Comparison of ENCODE assay signal across 10 cellular contexts in genomic region chr5:54701179-54701578, GRCh38.
A peak's percentile ranks its signal among the peaks of the same experiment; 100 is the strongest.
DNase-seq lines count a peak whose midpoint lies in the region; ATAC-seq and TF ChIP-seq lines count a peak whose summit lies in the region.
"Had no signal": no experiment of that assay in that cellular context is flagged by ENCODE, and none has a peak within 500 bp of the region (broad histone marks: within the 10 kb centered on the region; RNA-seq: fewer than 3 reads in every experiment).

No MANE protein-coding gene starts in this region.

- H3K9ac ChIP-seq in SK-N-SH: no peak overlapping the region
- H3K9ac ChIP-seq in skeletal muscle satellite cell (ENCODE audit: low read depth, low read length): peak overlapping the region; percentile 80
- H3K9ac ChIP-seq in colonic mucosa (ENCODE audit: low read depth in 2 of 2, low read length in 2 of 2): no peak overlapping the region

- ATAC-seq in left colon (no peak), HG02884 (IDR thresholded peaks at IDR 0.05; ENCODE audit: unreplicated experiment) (no peak)

- no peak overlapping the region for H3K4me3 ChIP-seq in SK-N-SH (ENCODE audit: low read depth in 2 of 2, low read length in 1 of 2)
- no peak overlapping the region for H3K4me3 ChIP-seq in skeletal muscle satellite cell (ENCODE audit: low read length)
- H3K4me3 ChIP-seq in colonic mucosa: no peak overlapping the region
- no peak overlapping the region for H3K4me3 ChIP-seq in transverse colon

- TF ChIP-seq EP300 in SK-N-SH (IDR thresholded peaks at IDR 0.05; ENCODE audit: borderline replicate concordance in 1 of 2, low read depth in 1 of 2, low read length in 1 of 2) (0 out of 4 replicates have a peak, but pooled peaks of 1 of the 2 experiments have one; percentile 10), transverse colon (IDR thresholded peaks at IDR 0.05; ENCODE audit: low read depth) (no peak)

- TF ChIP-seq CTCF in SK-N-SH (IDR thresholded peaks at IDR 0.05) (no peak), colonic mucosa (IDR thresholded peaks at IDR 0.05) (no peak), transverse colon (IDR thresholded peaks at IDR 0.05) (no peak)

- H3K36me3 ChIP-seq in SK-N-SH (replicated peaks in 1 of 2; ENCODE audit: control insufficient read depth in 1 of 2, insufficient read depth in 2 of 2, low read length in 1 of 2): no peaks in the 10 kb centered on the region
- no peaks in the 10 kb centered on the region for H3K36me3 ChIP-seq in skeletal muscle satellite cell (ENCODE audit: insufficient read depth, low read length)
- H3K36me3 ChIP-seq in colonic mucosa: no peaks in the 10 kb centered on the region
- no peaks in the 10 kb centered on the region for H3K36me3 ChIP-seq in transverse colon

- H3K9me3 ChIP-seq in SK-N-SH (no peaks in the 10 kb centered on the region), skeletal muscle satellite cell (replicated peaks; ENCODE audit: low read length) (no peaks in the 10 kb centered on the region), colonic mucosa (no peaks in the 10 kb centered on the region), transverse colon (no peaks in the 10 kb centered on the region)

- H3K4me1 ChIP-seq in SK-N-SH (ENCODE audit: control insufficient read depth in 1 of 2, insufficient read depth in 2 of 2, low read depth in 1 of 2, low read length in 1 of 2): peaks cover 18 to 49% of the 10 kb centered on the region in 2 experiments; a peak in 3 of 4 replicates
- peaks cover 35% of the 10 kb centered on the region for H3K4me1 ChIP-seq in skeletal muscle satellite cell (ENCODE audit: control insufficient read depth, insufficient read depth, low read length)
- H3K4me1 ChIP-seq in colonic mucosa: no peaks in the 10 kb centered on the region
- H3K4me1 ChIP-seq in transverse colon: peaks cover 0 to 33% (median 9%) of the 10 kb centered on the region in 4 donors

- peak overlapping the region in 1 of 2 experiments; percentile 47; a peak in 2 of 4 replicates for H3K27ac ChIP-seq in SK-N-SH (ENCODE audit: low read depth in 2 of 2, low read length in 1 of 2)
- H3K27ac ChIP-seq in colonic mucosa: no peak overlapping the region
- peak overlapping the region in 1 of 4 donors; percentile 19 for H3K27ac ChIP-seq in transverse colon

- H2AFZ ChIP-seq in SK-N-SH (ENCODE audit: low read depth): no peak overlapping the region

- 13% methylated on average over 1 of the region's 1 CpG for WGBS in SK-N-SH (ENCODE audit: low lambda C conversion rate)
- 93 to 100% methylated on average over 1 of the region's 1 CpG for WGBS in transverse colon (ENCODE audit: low coverage in 1 of 2), 2 donors

- peak overlapping the region; percentile 10; the same call in 1 of the 2 replicates for H3K4me2 ChIP-seq in SK-N-SH
- H3K4me2 ChIP-seq in skeletal muscle satellite cell (ENCODE audit: low read length): peak overlapping the region; percentile 62

- TF ChIP-seq POLR2A in transverse colon (IDR thresholded peaks at IDR 0.05): no peak

- H4K20me1 ChIP-seq in SK-N-SH (ENCODE audit: insufficient read depth): no peaks in the 10 kb centered on the region

- H3K79me2 ChIP-seq in SK-N-SH (ENCODE audit: insufficient read depth): no peaks in the 10 kb centered on the region

- intact Hi-C loops in left colon (cut with DNase I, micrococcal nuclease): no loop called here
- intact Hi-C loops in colonic mucosa (cut with DNase I): no loop called here
- intact Hi-C loops in transverse colon (cut with DNase I; ENCODE audit: low total_unique reads): no loop called here

- no peaks in the 10 kb centered on the region for H3K9me2 ChIP-seq in SK-N-SH

- H3F3A ChIP-seq in SK-N-SH (replicated peaks; ENCODE audit: insufficient read depth): peaks cover 3% of the 10 kb centered on the region

- DNase-seq in HCEC 1CT: peak; percentile 100
- DNase-seq in SK-N-SH: no peak
- peak; percentile 72 for DNase-seq in fibroblast of the conjunctiva (ENCODE audit: low read depth)
- DNase-seq in left colon: no peak
- DNase-seq in colonic mucosa: no peak
- DNase-seq in transverse colon: no peak
- DNase-seq: activated CD4-positive, alpha-beta T cell treated with anti-CD3 and anti-CD28 coated beads for 48 hours; NCI-H1694 had no signal

- no peak for TF ChIP-seq RAD21 in SK-N-SH (IDR thresholded peaks at IDR 0.05; ENCODE audit: low read length)

- H3K27me3 ChIP-seq in SK-N-SH (ENCODE audit: insufficient read depth): no peaks in the 10 kb centered on the region
- H3K27me3 ChIP-seq in skeletal muscle satellite cell (ENCODE audit: control insufficient read depth, insufficient read depth, low read length): no peaks in the 10 kb centered on the region
- H3K27me3 ChIP-seq in colonic mucosa: no peaks in the 10 kb centered on the region
- no peaks in the 10 kb centered on the region for H3K27me3 ChIP-seq in transverse colon

- POLR2A ChIA-PET in SK-N-SH (lab: Yijun Ruan, JAX): no interaction called here

- CTCF ChIA-PET in SK-N-SH (lab: Yijun Ruan, JAX): interaction anchor here (0.8 kb wide), 1 partner anchor 282 kb away, joined by 3 read pairs; no protein-coding TSS in a partner anchor

- in situ Hi-C loops in transverse colon (cut with MboI; ENCODE audit: low pct_ligation_motif_present in 1 of 4, low pct_unique_long_range_greater_than_20kb in 1 of 4, low sequenced_read_pairs in 3 of 4): no loop called here

TF ChIP-seq in SK-N-SH, 30 proteins besides CTCF, POLR2A, EP300 and RAD21:
- 0 out of 2 replicates have a peak, but pooled peaks have one; percentile 17 for TF ChIP-seq POLR2AphosphoS5 (IDR thresholded peaks at IDR 0.05; ENCODE audit: low read depth, low read length)
- peak; percentile 86 for TF ChIP-seq TCF12 (IDR thresholded peaks at IDR 0.05)
- TF ChIP-seq NFIC (IDR thresholded peaks at IDR 0.05; ENCODE audit: borderline replicate concordance): peak; percentile 44
- TF ChIP-seq FOSL2 (IDR thresholded peaks at IDR 0.05; ENCODE audit: borderline replicate concordance, low read depth): peak; percentile 61; the same call in 1 of the 2 replicates
- 0 out of 2 replicates have a peak, but pooled peaks have one; percentile 50 for TF ChIP-seq ZBTB33 (IDR thresholded peaks at IDR 0.05; ENCODE audit: borderline replicate concordance, low read depth)
- TF ChIP-seq TEAD4 (IDR thresholded peaks at IDR 0.05; ENCODE audit: borderline replicate concordance, insufficient read depth): peak; percentile 65; the same call in 1 of the 2 replicates
- no peak for TF ChIP-seq SMC3 (IDR thresholded peaks at IDR 0.05; ENCODE audit: low read depth, low read length)
- peak; percentile 87 for TF ChIP-seq MEF2A (IDR thresholded peaks at IDR 0.05; ENCODE audit: borderline replicate concordance, low read depth)
- TF ChIP-seq PBX3 (IDR thresholded peaks at IDR 0.05): peak; percentile 71
- no peak for TF ChIP-seq GATA2 (CRISPR knock-in tag; IDR thresholded peaks at IDR 0.05)
TF ChIP-seq in SK-N-SH: peak in this region for 8.

Comparison
In these comparisons a context has a peak if more than half of its experiments do, and no peak if none do; other contexts are left out.
1. DNase-seq: peak in HCEC 1CT (single experiment) and fibroblast of the conjunctiva (single experiment); none in SK-N-SH (single experiment), left colon (0 of 2), colonic mucosa (single experiment) and transverse colon (single experiment).